8 cellular contexts compared by ENCODE assay signal in the genomic region with DNA sequence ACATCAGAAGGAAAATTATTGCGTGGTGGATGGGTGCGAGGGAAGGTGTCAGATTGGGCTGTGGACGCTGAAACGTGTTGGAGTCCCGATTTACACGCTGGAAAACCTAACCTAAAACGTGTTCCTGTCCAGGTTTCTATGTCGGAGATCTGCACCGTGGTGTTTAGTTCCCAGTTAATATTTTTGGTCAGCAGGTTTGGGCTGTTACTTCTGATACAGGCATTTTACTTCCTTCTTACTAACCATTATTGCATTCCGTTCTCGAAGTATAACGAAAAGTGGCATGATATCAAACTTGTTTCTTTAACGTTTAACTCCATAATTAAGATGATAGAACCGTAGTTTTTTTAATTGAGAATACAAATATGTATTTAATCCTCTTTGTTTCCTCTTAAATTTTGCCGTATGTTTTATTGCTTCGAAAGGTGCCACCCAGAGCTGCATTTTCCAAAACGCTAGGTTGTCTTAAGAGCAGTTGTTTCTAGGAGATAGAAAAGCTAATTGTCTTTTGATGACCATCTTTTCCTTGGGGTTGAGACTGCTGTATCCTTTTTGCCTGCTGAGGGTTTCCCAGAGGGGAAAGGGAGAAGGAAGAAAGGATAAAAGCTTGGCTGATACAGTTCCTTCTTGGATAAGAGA. TPM values are rescaled to one million over a fixed set of nuclear protein-coding genes. Genes with fewer than 3 reads are reported as not detected.
DNase-seq lines count a peak whose midpoint lies in the region; ATAC-seq and TF ChIP-seq lines count a peak whose summit lies in the region.

No MANE protein-coding gene starts in this region.

- no peaks in the 10 kb centered on the region for H3K9me3 Mint-ChIP-seq in activated CD8-positive, alpha-beta memory T cell treated with anti-CD3 and anti-CD28 coated beads, Interleukin-2, amount 10 ng/mL, durations not matched to agents 7 days and 5 days (ENCODE audit: low read depth)
- no peaks in the 10 kb centered on the region for H3K9me3 Mint-ChIP-seq in activated naive CD8-positive, alpha-beta T cell treated with anti-CD3 and anti-CD28 coated beads, Interleukin-2, amount 50 U/mL, for 24 hours

- peaks cover 3% of the 10 kb centered on the region for H3K36me3 Mint-ChIP-seq in activated CD8-positive, alpha-beta memory T cell treated with anti-CD3 and anti-CD28 coated beads, Interleukin-2, amount 10 ng/mL, durations not matched to agents 7 days and 5 days
- peaks cover 8% of the 10 kb centered on the region for H3K36me3 Mint-ChIP-seq in activated naive CD8-positive, alpha-beta T cell treated with anti-CD3 and anti-CD28 coated beads, Interleukin-2, amount 50 U/mL, for 24 hours (ENCODE audit: low read depth)

- peak overlapping the region; percentile 73 to 90 for H3K27ac ChIP-seq in thoracic aorta

- ATAC-seq in activated CD8-positive, alpha-beta memory T cell treated with anti-CD3 and anti-CD28 coated beads, Interleukin-2, amount 10 ng/mL, durations not matched to agents 7 days and 5 days = no peak
- no peak for ATAC-seq in activated naive CD8-positive, alpha-beta T cell treated with anti-CD3 and anti-CD28 coated beads, Interleukin-2, amount 50 U/mL, for 24 hours
- ATAC-seq in thoracic aorta (ENCODE audit: insufficient number of reproducible peaks, low FRiP score, low read depth) (no peak), GM21423 (IDR thresholded peaks at IDR 0.05; ENCODE audit: unreplicated experiment) (no peak), HG03025 (IDR thresholded peaks at IDR 0.05; ENCODE audit: low FRiP score, unreplicated experiment) (no peak)

- peaks cover 54% of the 10 kb centered on the region for H3K4me1 Mint-ChIP-seq in activated CD8-positive, alpha-beta memory T cell treated with anti-CD3 and anti-CD28 coated beads, Interleukin-2, amount 10 ng/mL, durations not matched to agents 7 days and 5 days
- H3K4me1 Mint-ChIP-seq in activated naive CD8-positive, alpha-beta T cell treated with anti-CD3 and anti-CD28 coated beads, Interleukin-2, amount 50 U/mL, for 24 hours = peaks cover 56% of the 10 kb centered on the region

- no peaks in the 10 kb centered on the region for H3K9me3 ChIP-seq in thoracic aorta

- peaks cover 9% of the 10 kb centered on the region for H3K27me3 Mint-ChIP-seq in activated CD8-positive, alpha-beta memory T cell treated with anti-CD3 and anti-CD28 coated beads, Interleukin-2, amount 10 ng/mL, durations not matched to agents 7 days and 5 days
- H3K27me3 Mint-ChIP-seq in activated naive CD8-positive, alpha-beta T cell treated with anti-CD3 and anti-CD28 coated beads, Interleukin-2, amount 50 U/mL, for 24 hours = no peaks in the 10 kb centered on the region

- H3K27me3 ChIP-seq in kidney epithelial cell (ENCODE audit: control insufficient read depth, insufficient read depth, low read length) (peaks cover 6% of the 10 kb centered on the region), thoracic aorta (replicated peaks; ENCODE audit: insufficient read depth) (no peaks in the 10 kb centered on the region)

- TF ChIP-seq CTCF in kidney epithelial cell (IDR thresholded peaks at IDR 0.05; ENCODE audit: insufficient read depth, low read length, poor library complexity, severe bottlenecking) (no peak), thoracic aorta (IDR thresholded peaks at IDR 0.05) (no peak)

- H3K4me3 Mint-ChIP-seq in activated CD8-positive, alpha-beta memory T cell treated with anti-CD3 and anti-CD28 coated beads, Interleukin-2, amount 10 ng/mL, durations not matched to agents 7 days and 5 days = peak overlapping the region; percentile 76
- H3K4me3 Mint-ChIP-seq in activated naive CD8-positive, alpha-beta T cell treated with anti-CD3 and anti-CD28 coated beads, Interleukin-2, amount 50 U/mL, for 24 hours = peak overlapping the region; percentile 91

- peak overlapping the region; percentile 44 for H3K27ac Mint-ChIP-seq in activated CD8-positive, alpha-beta memory T cell treated with anti-CD3 and anti-CD28 coated beads, Interleukin-2, amount 10 ng/mL, durations not matched to agents 7 days and 5 days
- H3K27ac Mint-ChIP-seq in activated naive CD8-positive, alpha-beta T cell treated with anti-CD3 and anti-CD28 coated beads, Interleukin-2, amount 50 U/mL, for 24 hours = peak overlapping the region; percentile 82

- peak overlapping the region; percentile 82 for H3K4me3 ChIP-seq in kidney epithelial cell (ENCODE audit: low read depth, low read length)
- H3K4me3 ChIP-seq in thoracic aorta = peak overlapping the region; percentile 92

- CTCF ChIA-PET in activated CD8-positive, alpha-beta memory T cell treated with anti-CD3 and anti-CD28 coated beads, Interleukin-2, amount 10 ng/mL, durations not matched to agents 7 days and 5 days (lab: Charles Lee) = interaction anchor here (1.2 to 9.0 kb wide), 3 partner anchors 10 to 63 kb away, joined by 5 to 69 read pairs (median 8); no protein-coding TSS in a partner anchor

- H3K4me1 ChIP-seq in thoracic aorta (ENCODE audit: control insufficient read depth in 1 of 2, low read depth in 2 of 2) = peaks cover 19 to 58% of the 10 kb centered on the region in 2 donors

- H3K36me3 ChIP-seq in kidney epithelial cell (ENCODE audit: control insufficient read depth, insufficient read depth, low read length) = no peaks in the 10 kb centered on the region
- no peaks in the 10 kb centered on the region for H3K36me3 ChIP-seq in thoracic aorta

- no peak for DNase-seq in activated CD8-positive, alpha-beta memory T cell treated with anti-CD3 and anti-CD28 coated beads, Interleukin-2, amount 10 ng/mL, durations not matched to agents 7 days and 5 days
- no peak for DNase-seq in activated CD8-positive, alpha-beta memory T cell treated with anti-CD3 and anti-CD28 coated beads, Interleukin-2, amount 50 U/mL, for 4 hours
- no peak for DNase-seq in activated naive CD8-positive, alpha-beta T cell treated with anti-CD3 and anti-CD28 coated beads, Interleukin-2, amount 50 U/mL, for 24 hours
- no peak for DNase-seq in kidney epithelial cell (ENCODE audit: low read depth)
- no peak for DNase-seq in thoracic aorta (ENCODE audit: low spot score)
- DNase-seq in GF-D8 (lab: John Stamatoyannopoulos, UW) = no peak

RNA-seq across cellular contexts. Expression of a gene that starts 1.3 kb away (rescaled TPM):
- total RNA-seq in activated CD8-positive, alpha-beta memory T cell treated with anti-CD3 and anti-CD28 coated beads, Interleukin-2, amount 10 ng/mL, durations not matched to agents 7 days and 5 days = 10 to 100 TPM; 29.4 to 38.3 TPM
- total RNA-seq in kidney epithelial cell (3.3 and 6.9 TPM in 2 replicates), thoracic aorta (100 to 1,000 TPM; 124 to 201 TPM)
